1 cellular context compared by ENCODE assay signal in genomic region chr20:24956001-24956761, GRCh38.
TF ChIP-seq lines count a peak whose summit lies in the region.

No MANE protein-coding gene starts in this region.

TF ChIP-seq in HepG2, 621 proteins besides CTCF, POLR2A, EP300 and RAD21:
- TF ChIP-seq SIX1 (CRISPR knock-in tag; IDR thresholded peaks at IDR 0.05; ENCODE audit: borderline replicate concordance) (no peak), KDM5B (CRISPR knock-in tag; IDR thresholded peaks at IDR 0.05; ENCODE audit: borderline replicate concordance) (0 out of 2 replicates have a peak, but pooled peaks have one; percentile 29)
